12 cellular contexts compared by ENCODE assay signal in the genomic region with DNA sequence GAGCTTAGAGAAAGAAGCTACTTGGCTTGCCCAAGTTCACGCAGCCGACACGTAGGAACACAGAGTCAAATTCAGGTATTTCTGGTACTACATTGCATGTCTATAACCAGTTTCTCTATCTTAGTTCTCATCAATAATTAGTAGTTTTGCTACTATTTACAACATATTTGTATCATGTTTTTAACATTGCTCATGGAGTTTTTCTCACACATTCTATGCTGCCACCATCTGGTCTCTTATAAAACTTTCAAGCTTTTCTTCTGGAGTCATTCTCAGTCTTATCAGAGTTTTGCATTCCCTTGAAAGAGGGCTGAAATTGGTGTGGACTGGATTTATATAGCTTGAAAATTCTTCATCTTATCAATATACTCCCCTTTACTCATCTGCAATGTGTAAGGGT.
DNase-seq lines count a peak whose midpoint lies in the region; TF ChIP-seq lines count a peak whose summit lies in the region.
"Had no signal": no experiment of that assay in that cellular context is flagged by ENCODE, and none has a peak within 500 bp of the region (broad histone marks: within the 10 kb centered on the region; RNA-seq: fewer than 3 reads in every experiment).

No MANE protein-coding gene starts in this region.

- no peak overlapping the region for H3K4me3 ChIP-seq in dorsolateral prefrontal cortex
- H3K4me3 ChIP-seq: body of pancreas, lower lobe of right lung had no signal

- H3K9me3 Mint-ChIP-seq in neural crest cell: peaks cover 3% of the 10 kb centered on the region
- no peaks in the 10 kb centered on the region for H3K9me3 Mint-ChIP-seq in activated CD4-positive, alpha-beta memory T cell treated with anti-CD3 and anti-CD28 coated beads for 36 hours
- H3K9me3 Mint-ChIP-seq: activated B cell treated with CpG ODN at 0.5 μM for 24 hours had no signal

- POLR2A ChIA-PET in activated CD4-positive, alpha-beta memory T cell treated with anti-CD3 and anti-CD28 coated beads for 36 hours (lab: Charles Lee): interaction anchor here (1.2 kb wide), 1 partner anchor 12 kb away, joined by 3 read pairs; no protein-coding TSS in a partner anchor

- TF ChIP-seq CTCF in dorsolateral prefrontal cortex (IDR thresholded peaks at IDR 0.05 in 54 of 56, conservative IDR thresholded peaks at IDR 0.05 in 2 of 56; ENCODE audit: low read depth in 1 of 56, partially characterized antibody in 56 of 56) (peak in 49 of 56 donors; percentile 10 to 60 (median 41)), neural crest cell (conservative IDR thresholded peaks at IDR 0.05) (peak; percentile 49)

- DNase-seq in EH (ENCODE audit: low read depth) (peak; percentile 46), NCI-H82 treated with DMSO at 0.1 percent for 48 hours (lab: John Stamatoyannopoulos, UW; ENCODE audit: unreplicated experiment) (peak; percentile 96), dorsolateral prefrontal cortex (no peak), neural crest cell (ENCODE audit: low read depth, low spot score) (no peak), NCI-H2171 treated with DMSO at 0.1 percent for 48 hours (lab: John Stamatoyannopoulos, UW) (no peak), cerebellar nuclear complex (lab: John Stamatoyannopoulos, UW) (no peak), C1 segment of cervical spinal cord (lab: John Stamatoyannopoulos, UW) (no peak)
- no peak for DNase-seq in activated CD4-positive, alpha-beta memory T cell treated with anti-CD3 and anti-CD28 coated beads for 36 hours
- DNase-seq: activated B cell treated with CpG ODN at 0.5 μM for 24 hours, body of pancreas, lower lobe of right lung, NCI-H1092 had no signal

- H3K27ac Mint-ChIP-seq in neural crest cell (ENCODE audit: unreplicated experiment): peak overlapping the region; percentile 46
- H3K27ac Mint-ChIP-seq in activated CD4-positive, alpha-beta memory T cell treated with anti-CD3 and anti-CD28 coated beads for 36 hours: no peak overlapping the region
- H3K27ac Mint-ChIP-seq: activated B cell treated with CpG ODN at 0.5 μM for 24 hours had no signal

- H3K27me3 ChIP-seq in dorsolateral prefrontal cortex: no peaks in the 10 kb centered on the region
- H3K27me3 ChIP-seq: body of pancreas had no signal

- H3K27me3 Mint-ChIP-seq in neural crest cell (ENCODE audit: low read depth): no peaks in the 10 kb centered on the region
- H3K27me3 Mint-ChIP-seq in activated CD4-positive, alpha-beta memory T cell treated with anti-CD3 and anti-CD28 coated beads for 36 hours: no peaks in the 10 kb centered on the region

- CTCF ChIA-PET in activated CD4-positive, alpha-beta memory T cell treated with anti-CD3 and anti-CD28 coated beads for 36 hours (lab: Charles Lee): no interaction called here

- intact Hi-C loops in dorsolateral prefrontal cortex (cut with DNase I): no loop called here
- intact Hi-C loops in activated CD4-positive, alpha-beta memory T cell treated with anti-CD3 and anti-CD28 coated beads for 36 hours (cut with micrococcal nuclease): no loop called here

- no peak overlapping the region for H3K27ac ChIP-seq in dorsolateral prefrontal cortex
- H3K27ac ChIP-seq: body of pancreas, lower lobe of right lung had no signal

- no peak overlapping the region for H3K4me3 Mint-ChIP-seq in neural crest cell
- H3K4me3 Mint-ChIP-seq in activated CD4-positive, alpha-beta memory T cell treated with anti-CD3 and anti-CD28 coated beads for 36 hours: no peak overlapping the region
- H3K4me3 Mint-ChIP-seq: activated B cell treated with CpG ODN at 0.5 μM for 24 hours had no signal

- H3K4me1 Mint-ChIP-seq in neural crest cell: peaks cover 3% of the 10 kb centered on the region
- H3K4me1 Mint-ChIP-seq in activated CD4-positive, alpha-beta memory T cell treated with anti-CD3 and anti-CD28 coated beads for 36 hours (ENCODE audit: low read depth): no peaks in the 10 kb centered on the region
- H3K4me1 Mint-ChIP-seq: activated B cell treated with CpG ODN at 0.5 μM for 24 hours had no signal

- no peaks in the 10 kb centered on the region for H3K36me3 Mint-ChIP-seq in neural crest cell (ENCODE audit: low read depth)
- H3K36me3 Mint-ChIP-seq in activated CD4-positive, alpha-beta memory T cell treated with anti-CD3 and anti-CD28 coated beads for 36 hours: no peaks in the 10 kb centered on the region

Comparison
In these comparisons a context has a peak if more than half of its experiments do, and no peak if none do; other contexts are left out.
1. DNase-seq: peak in EH (single experiment) and NCI-H82 treated with DMSO at 0.1 percent for 48 hours (single experiment); none in dorsolateral prefrontal cortex (0 of 10), neural crest cell (single experiment), NCI-H2171 treated with DMSO at 0.1 percent for 48 hours (single experiment), cerebellar nuclear complex (0 of 2), activated CD4-positive, alpha-beta memory T cell treated with anti-CD3 and anti-CD28 coated beads for 36 hours (single experiment) and C1 segment of cervical spinal cord (0 of 14).